14 cellular contexts compared by ENCODE assay signal in genomic region chr6:85418059-85418458, GRCh38. TPM values are rescaled to one million over a fixed set of nuclear protein-coding genes. Genes with fewer than 3 reads are reported as not detected.
DNase-seq lines count a peak whose midpoint lies in the region; ATAC-seq and TF ChIP-seq lines count a peak whose summit lies in the region.
"Had no signal": no experiment of that assay in that cellular context is flagged by ENCODE, and none has a peak within 500 bp of the region (broad histone marks: within the 10 kb centered on the region; RNA-seq: fewer than 3 reads in every experiment).

No MANE protein-coding gene starts in this region.

- no peak for TF ChIP-seq CTCF in foreskin fibroblast (IDR thresholded peaks at IDR 0.05; ENCODE audit: low read depth, low read length)

- no peak for ATAC-seq in activated CD4-positive, CD25-positive, alpha-beta regulatory T cell treated with anti-CD3 and anti-CD28 coated beads, Interleukin-2, amount 50 U/mL, for 24 hours
- ATAC-seq in esophagus mucosa, result no peak

- H3K4me3 ChIP-seq in foreskin fibroblast (ENCODE audit: low read depth in 1 of 2, low read length in 2 of 2), result no peak overlapping the region

- DNase-seq in GM04503 (ENCODE audit: low read depth) (peak; percentile 70), amniotic epithelial cell (ENCODE audit: low read depth) (peak; percentile 81), foreskin fibroblast (peak; percentile 67 to 75), stromal cell of bone marrow (ENCODE audit: low read depth) (peak; percentile 64), ureter (ENCODE audit: low spot score) (no peak)
- no peak for DNase-seq in activated effector memory CD4-positive, alpha-beta T cell treated with anti-CD3 and anti-CD28 coated beads, Interleukin-2, amount 50 U/mL, for 16 hours
- DNase-seq: activated naive CD4-positive, alpha-beta T cell treated with anti-CD3 and anti-CD28 coated beads for 36 hours; CD4-positive, alpha-beta T cell; cerebellar nuclear complex; erythroblast; NCI-H2107; stimulated activated CD4-positive, alpha-beta T cell treated with anti-CD3 and anti-CD28 coated beads, Interleukin-1b, Interleukin-23, amount 100 ng/mL, for 48 hours had no signal

RNA-seq across cellular contexts. Expression of gene NT5E, which starts 31.8 kb away (rescaled TPM):
- total RNA-seq in esophagus mucosa, result 4.1 TPM
- 22.8 TPM for total RNA-seq in ureter

Comparison
In these comparisons a context has a peak if more than half of its experiments do, and no peak if none do; other contexts are left out.
1. DNase-seq: peak in GM04503 (single experiment), amniotic epithelial cell (single experiment), foreskin fibroblast (2 of 2) and stromal cell of bone marrow (single experiment); none in ureter (single experiment) and activated effector memory CD4-positive, alpha-beta T cell treated with anti-CD3 and anti-CD28 coated beads, Interleukin-2, amount 50 U/mL, for 16 hours (single experiment).